ENCODE assay signal across 1 cellular context in genomic region chr16:74726056-74726455, GRCh38.
TF ChIP-seq lines count a peak whose summit lies in the region.

No MANE protein-coding gene starts in this region.

TF ChIP-seq in HepG2, 621 proteins besides CTCF, POLR2A, EP300 and RAD21:
- TF ChIP-seq ZNF512 (CRISPR knock-in tag; IDR thresholded peaks at IDR 0.05) (no peak), FOXO4 (CRISPR knock-in tag; conservative IDR thresholded peaks at IDR 0.05) (0 out of 2 replicates have a peak, but pooled peaks have one; percentile 40)
